In the genomic region with DNA sequence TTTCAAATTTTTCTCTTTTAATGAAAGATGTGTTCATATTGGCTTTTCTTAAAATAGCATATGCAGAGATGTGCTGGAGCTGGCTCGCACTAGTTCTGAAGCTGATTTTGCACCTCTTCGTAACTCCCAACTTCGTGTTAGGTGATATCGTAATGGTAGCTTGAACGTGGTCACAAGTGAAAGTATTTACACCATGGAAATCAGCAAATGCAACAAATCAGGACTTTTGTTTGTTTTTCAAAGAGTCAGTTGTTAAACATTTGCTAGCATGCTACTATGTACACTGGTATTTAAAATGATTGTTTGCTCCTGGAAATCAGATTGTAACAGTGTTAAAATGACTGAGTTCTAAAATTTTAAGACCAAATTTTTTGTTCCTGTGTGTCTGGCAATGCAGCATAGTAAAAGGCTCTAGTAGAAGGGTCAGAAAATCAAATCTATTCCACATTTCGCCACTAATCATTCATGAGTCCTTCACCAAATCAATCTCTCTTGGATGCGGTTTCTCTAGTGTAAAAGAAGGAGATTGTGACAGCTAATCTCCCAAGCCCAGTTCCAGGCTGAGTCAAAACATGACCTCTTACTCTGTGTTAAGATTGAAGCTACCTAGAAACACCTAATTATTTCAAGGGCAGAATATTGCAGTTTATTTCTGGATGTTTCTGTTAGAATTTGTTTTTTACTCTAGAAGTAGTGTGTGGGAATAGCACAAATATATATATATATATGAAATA, we compare ENCODE assay signal across 17 cellular contexts.
"Had no signal": no experiment of that assay in that cellular context is flagged by ENCODE, and none has a peak within 500 bp of the region (broad histone marks: within the 10 kb centered on the region; RNA-seq: fewer than 3 reads in every experiment).

No MANE protein-coding gene starts in this region.

- H3K27ac ChIP-seq: hepatocyte, suprapubic skin had no signal

- H3K9me3 ChIP-seq: adrenal gland, suprapubic skin had no signal

- H3K27ac Mint-ChIP-seq: activated CD4-positive, alpha-beta T cell treated with anti-CD3 and anti-CD28 coated beads, Interleukin-2, amount 10 ng/mL, durations not matched to agents 24 days and 14 days; activated naive CD4-positive, alpha-beta T cell treated with anti-CD3 and anti-CD28 coated beads, Interleukin-2, amount 50 U/mL, for 24 hours had no signal

- H3K79me2 ChIP-seq: hepatocyte had no signal

- H2AFZ ChIP-seq: hepatocyte had no signal

- H3K27me3 ChIP-seq: adrenal gland, hepatocyte, suprapubic skin had no signal

- H3K27me3 Mint-ChIP-seq: activated CD4-positive, alpha-beta T cell treated with anti-CD3 and anti-CD28 coated beads, Interleukin-2, amount 10 ng/mL, durations not matched to agents 24 days and 14 days; activated naive CD4-positive, alpha-beta T cell treated with anti-CD3 and anti-CD28 coated beads, Interleukin-2, amount 50 U/mL, for 24 hours; naive thymus-derived CD8-positive, alpha-beta T cell had no signal

- H3K36me3 ChIP-seq: adrenal gland, suprapubic skin had no signal

- DNase-seq: activated CD4-positive, alpha-beta T cell treated with anti-CD3 and anti-CD28 coated beads, Interleukin-2, amount 10 ng/mL, durations not matched to agents 24 days and 14 days; activated CD4-positive, CD25-positive, alpha-beta regulatory T cell; activated effector memory CD4-positive, alpha-beta T cell treated with Interleukin-2 at 50 U/mL for 16 hours; activated T-cell treated with anti-CD3 and anti-CD28 coated beads for 4 hours; adrenal gland; left ventricle myocardium superior; mesenchymal stem cell; naive thymus-derived CD8-positive, alpha-beta T cell; occipital lobe; right cardiac atrium; stimulated activated CD4-positive, alpha-beta T cell treated with anti-CD3 and anti-CD28 coated beads, Interleukin-4, amount 100 ng/mL, for 4 hours; stimulated activated CD8-positive, alpha-beta memory T cell treated with anti-CD3 and anti-CD28 coated beads, Interleukin-4, amount 100 ng/mL, for 48 hours; stimulated activated naive CD8-positive, alpha-beta T cell treated with anti-CD3 and anti-CD28 coated beads, Interleukin-15, Interleukin-2, amounts not matched to agents 100 U/mL and 50 U/mL, for 24 hours; trophoblast cell had no signal

- ATAC-seq: left ventricle myocardium superior; naive thymus-derived CD8-positive, alpha-beta T cell; stimulated activated naive CD8-positive, alpha-beta T cell treated with anti-CD3 and anti-CD28 coated beads, Interleukin-15, Interleukin-2, amounts not matched to agents 100 U/mL and 50 U/mL, for 24 hours had no signal

- H3K9me3 Mint-ChIP-seq: activated naive CD4-positive, alpha-beta T cell treated with anti-CD3 and anti-CD28 coated beads, Interleukin-2, amount 50 U/mL, for 24 hours had no signal

- H3K4me1 ChIP-seq: adrenal gland, suprapubic skin had no signal

- H3K4me2 ChIP-seq: hepatocyte had no signal

- H3K4me3 ChIP-seq: adrenal gland, hepatocyte, suprapubic skin had no signal

- H3K4me3 Mint-ChIP-seq: activated CD4-positive, alpha-beta T cell treated with anti-CD3 and anti-CD28 coated beads, Interleukin-2, amount 10 ng/mL, durations not matched to agents 24 days and 14 days; activated naive CD4-positive, alpha-beta T cell treated with anti-CD3 and anti-CD28 coated beads, Interleukin-2, amount 50 U/mL, for 24 hours had no signal
